ENCODE assay signal across 12 cellular contexts in the genomic region with DNA sequence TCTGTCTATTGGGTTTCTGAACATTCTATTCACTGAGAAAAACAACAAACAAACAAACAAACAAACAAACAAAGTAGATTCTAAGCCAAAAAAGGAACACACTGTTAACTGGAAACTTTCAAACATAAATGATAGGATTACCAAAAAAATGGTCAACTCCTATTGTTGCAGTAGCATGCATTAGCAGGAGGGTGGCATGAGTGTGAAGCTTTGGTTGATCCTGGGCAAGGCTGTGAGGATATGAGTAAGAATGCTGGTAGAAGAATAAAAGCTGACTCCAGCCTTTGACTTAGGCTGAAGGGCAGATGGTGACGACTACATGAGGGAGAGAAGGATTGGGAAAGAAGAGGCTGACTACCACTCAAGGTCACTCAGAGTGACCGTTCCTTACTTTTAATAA.
DNase-seq lines count a peak whose midpoint lies in the region; ATAC-seq and TF ChIP-seq lines count a peak whose summit lies in the region.
"Had no signal": no experiment of that assay in that cellular context is flagged by ENCODE, and none has a peak within 500 bp of the region (broad histone marks: within the 10 kb centered on the region; RNA-seq: fewer than 3 reads in every experiment).

No MANE protein-coding gene starts in this region.

- H3K36me3 ChIP-seq in BE2C (no peaks in the 10 kb centered on the region), SK-N-SH (replicated peaks in 1 of 2; ENCODE audit: control insufficient read depth in 1 of 2, insufficient read depth in 2 of 2, low read length in 1 of 2) (no peaks in the 10 kb centered on the region), kidney epithelial cell (ENCODE audit: control insufficient read depth, insufficient read depth, low read length) (no peaks in the 10 kb centered on the region), prostate gland (no peaks in the 10 kb centered on the region)
- H3K36me3 ChIP-seq in CD4-positive, alpha-beta memory T cell (ENCODE audit: insufficient read depth, low read length), result no peaks in the 10 kb centered on the region
- H3K36me3 ChIP-seq: cardiac muscle cell had no signal

- no peak overlapping the region for H3K4me2 ChIP-seq in SK-N-SH

- H2AFZ ChIP-seq in SK-N-SH (ENCODE audit: low read depth), result no peak overlapping the region

- POLR2A ChIA-PET in SK-N-SH (lab: Yijun Ruan, JAX), result no interaction called here
- POLR2A ChIA-PET in CD4-positive, alpha-beta memory T cell (lab: Charles Lee; ENCODE audit: partially characterized antibody), result no interaction called here

- H3K4me3 ChIP-seq in BE2C (ENCODE audit: low read depth, low read length) (no peak overlapping the region), SK-N-SH (ENCODE audit: low read depth in 2 of 2, low read length in 1 of 2) (no peak overlapping the region), kidney epithelial cell (ENCODE audit: low read depth, low read length) (no peak overlapping the region), prostate gland (no peak overlapping the region)
- no peak overlapping the region for H3K4me3 ChIP-seq in CD4-positive, alpha-beta memory T cell (ENCODE audit: low read length in 2 of 2)
- H3K4me3 ChIP-seq: cardiac muscle cell, skin epidermis had no signal

- TF ChIP-seq RAD21 in SK-N-SH (IDR thresholded peaks at IDR 0.05; ENCODE audit: low read length), result peak; percentile 45

- no peaks in the 10 kb centered on the region for H3K79me2 ChIP-seq in SK-N-SH (ENCODE audit: insufficient read depth)

- TF ChIP-seq POLR2A in prostate gland (IDR thresholded peaks at IDR 0.05), result no peak

- H3K27me3 ChIP-seq in BE2C (no peaks in the 10 kb centered on the region), SK-N-SH (ENCODE audit: insufficient read depth) (no peaks in the 10 kb centered on the region), kidney epithelial cell (ENCODE audit: control insufficient read depth, insufficient read depth, low read length) (no peaks in the 10 kb centered on the region), prostate gland (replicated peaks; ENCODE audit: insufficient read depth) (no peaks in the 10 kb centered on the region)
- no peaks in the 10 kb centered on the region for H3K27me3 ChIP-seq in CD4-positive, alpha-beta memory T cell (ENCODE audit: insufficient read depth, low read length)
- H3K27me3 ChIP-seq: cardiac muscle cell had no signal

- H3K9ac ChIP-seq in SK-N-SH, result no peak overlapping the region

- no peaks in the 10 kb centered on the region for H3K27me3 Mint-ChIP-seq in CD4-positive, alpha-beta memory T cell
- H3K27me3 Mint-ChIP-seq: CD8-positive, alpha-beta memory T cell; T-helper 17 cell had no signal

- no peak for ATAC-seq in HG02884 (IDR thresholded peaks at IDR 0.05; ENCODE audit: unreplicated experiment)
- ATAC-seq: T-helper 17 cell had no signal

- no peak overlapping the region for H3K27ac Mint-ChIP-seq in CD4-positive, alpha-beta memory T cell
- H3K27ac Mint-ChIP-seq: CD8-positive, alpha-beta memory T cell; T-helper 17 cell had no signal

- no peaks in the 10 kb centered on the region for H3K4me1 Mint-ChIP-seq in CD4-positive, alpha-beta memory T cell
- H3K4me1 Mint-ChIP-seq: CD8-positive, alpha-beta memory T cell; T-helper 17 cell had no signal

- intact Hi-C loops in CD4-positive, alpha-beta memory T cell (cut with micrococcal nuclease), result no loop called here
- intact Hi-C loops in prostate gland (cut with DNase I), result no loop called here

- 12% methylated on average over 2 of the region's 2 CpGs for WGBS in SK-N-SH (ENCODE audit: low lambda C conversion rate)
- WGBS in prostate gland, result 86% methylated on average over 2 of the region's 2 CpGs

- TF ChIP-seq CTCF in BE2C (IDR thresholded peaks at IDR 0.05; ENCODE audit: low read depth, low read length) (peak; percentile 58), SK-N-SH (IDR thresholded peaks at IDR 0.05) (peak; percentile 42), kidney epithelial cell (IDR thresholded peaks at IDR 0.05; ENCODE audit: insufficient read depth, low read length, poor library complexity, severe bottlenecking) (peak; percentile 33), prostate gland (IDR thresholded peaks at IDR 0.05) (no peak)

- H3K4me1 ChIP-seq in BE2C (peaks cover 3% of the 10 kb centered on the region; the same call in 1 of the 2 replicates), SK-N-SH (ENCODE audit: control insufficient read depth in 1 of 2, insufficient read depth in 2 of 2, low read depth in 1 of 2, low read length in 1 of 2) (no peaks in the 10 kb centered on the region; a peak in 1 of 4 replicates), prostate gland (replicated peaks) (no peaks in the 10 kb centered on the region)
- no peaks in the 10 kb centered on the region for H3K4me1 ChIP-seq in CD4-positive, alpha-beta memory T cell (ENCODE audit: insufficient read depth, low read length)

- H3F3A ChIP-seq in SK-N-SH (replicated peaks; ENCODE audit: insufficient read depth), result no peaks in the 10 kb centered on the region

- H3K36me3 Mint-ChIP-seq in CD4-positive, alpha-beta memory T cell, result no peaks in the 10 kb centered on the region
- H3K36me3 Mint-ChIP-seq: CD8-positive, alpha-beta memory T cell had no signal

- H3K27ac ChIP-seq in SK-N-SH (ENCODE audit: low read depth in 2 of 2, low read length in 1 of 2) (no peak overlapping the region), prostate gland (no peak overlapping the region)
- no peak overlapping the region for H3K27ac ChIP-seq in CD4-positive, alpha-beta memory T cell (ENCODE audit: low read depth, low read length)
- H3K27ac ChIP-seq: cardiac muscle cell, skin epidermis had no signal

- DNase-seq in BE2C, result peak; percentile 38
- peak; percentile 71 for DNase-seq in HT1080 (ENCODE audit: low read depth)
- peak; percentile 7 for DNase-seq in SK-N-SH
- no peak for DNase-seq in kidney epithelial cell (ENCODE audit: low read depth)
- no peak for DNase-seq in CD4-positive, alpha-beta memory T cell
- DNase-seq in prostate gland (ENCODE audit: low spot score), result no peak
- no peak for DNase-seq in dermis blood vessel endothelial cell
- DNase-seq: CD8-positive, alpha-beta memory T cell; T-helper 17 cell had no signal

- H3K9me3 ChIP-seq in BE2C, result no peaks in the 10 kb centered on the region
- H3K9me3 ChIP-seq in SK-N-SH, result no peaks in the 10 kb centered on the region
- no peaks in the 10 kb centered on the region for H3K9me3 ChIP-seq in CD4-positive, alpha-beta memory T cell (ENCODE audit: control insufficient read depth in 1 of 2, low read length in 2 of 2)
- no peaks in the 10 kb centered on the region for H3K9me3 ChIP-seq in prostate gland

- H3K9me2 ChIP-seq in SK-N-SH, result no peaks in the 10 kb centered on the region

- TF ChIP-seq EP300 in SK-N-SH (IDR thresholded peaks at IDR 0.05; ENCODE audit: borderline replicate concordance in 1 of 2, low read depth in 1 of 2, low read length in 1 of 2), result no peak

- CTCF ChIA-PET in SK-N-SH (lab: Yijun Ruan, JAX), result no interaction called here
- CTCF ChIA-PET in CD4-positive, alpha-beta memory T cell (lab: Charles Lee; ENCODE audit: partially characterized antibody), result no interaction called here

- no peak overlapping the region for H3K4me3 Mint-ChIP-seq in CD4-positive, alpha-beta memory T cell
- H3K4me3 Mint-ChIP-seq: CD8-positive, alpha-beta memory T cell; T-helper 17 cell had no signal

- peaks cover 0 to 22% (median 9%) of the 10 kb centered on the region in 8 donors for H3K9me3 Mint-ChIP-seq in CD4-positive, alpha-beta memory T cell

- H4K20me1 ChIP-seq in SK-N-SH (ENCODE audit: insufficient read depth), result no peaks in the 10 kb centered on the region

TF ChIP-seq in SK-N-SH, 30 proteins besides CTCF, POLR2A, EP300 and RAD21:
- TF ChIP-seq CHD2 (IDR thresholded peaks at IDR 0.05; ENCODE audit: low read length, partially characterized antibody) (no peak), SMC3 (IDR thresholded peaks at IDR 0.05; ENCODE audit: low read depth, low read length) (0 out of 2 replicates have a peak, but pooled peaks have one; percentile 4)

Comparison
In these comparisons a context has a peak if more than half of its experiments do, and no peak if none do; other contexts are left out.
1. DNase-seq: peak in BE2C (single experiment), HT1080 (single experiment) and SK-N-SH (single experiment); none in kidney epithelial cell (single experiment), CD4-positive, alpha-beta memory T cell (0 of 5), prostate gland (single experiment) and dermis blood vessel endothelial cell (single experiment).
2. CTCF ChIP-seq: peak in BE2C (single experiment), SK-N-SH (single experiment) and kidney epithelial cell (single experiment); none in prostate gland (0 of 4).